ENCODE assay signal across 1 cellular context in the genomic region with DNA sequence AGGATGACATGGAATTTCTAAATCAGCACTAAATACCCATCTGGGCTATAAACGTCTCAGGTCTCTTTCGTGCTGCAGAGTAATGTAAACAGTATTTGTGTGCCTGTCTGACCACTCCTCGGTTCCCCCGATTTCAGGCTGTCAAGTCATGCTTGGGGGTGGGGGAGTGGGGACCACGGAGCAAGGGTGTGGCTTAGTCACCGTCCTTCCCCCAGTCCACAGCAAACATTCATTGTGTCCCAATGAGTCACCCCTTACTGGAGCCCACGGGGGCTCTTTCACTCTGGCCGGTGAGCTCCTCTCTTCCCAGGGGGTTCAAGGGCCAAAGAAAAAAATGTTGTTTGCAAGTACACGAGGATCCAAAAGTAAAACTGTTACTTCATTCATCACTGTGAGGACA.
A peak's percentile ranks its signal among the peaks of the same experiment; 100 is the strongest.
TF ChIP-seq lines count a peak whose summit lies in the region.

No MANE protein-coding gene starts in this region.

TF ChIP-seq in HepG2, 621 proteins besides CTCF, POLR2A, EP300 and RAD21 (continued from another document and continues in another):
- no peak for TF ChIP-seq ZBTB4 (CRISPR knock-in tag; IDR thresholded peaks at IDR 0.05; ENCODE audit: borderline replicate concordance)
- TF ChIP-seq RCOR2 (CRISPR knock-in tag; IDR thresholded peaks at IDR 0.05) = peak; percentile 45
- TF ChIP-seq, protein P1, sequence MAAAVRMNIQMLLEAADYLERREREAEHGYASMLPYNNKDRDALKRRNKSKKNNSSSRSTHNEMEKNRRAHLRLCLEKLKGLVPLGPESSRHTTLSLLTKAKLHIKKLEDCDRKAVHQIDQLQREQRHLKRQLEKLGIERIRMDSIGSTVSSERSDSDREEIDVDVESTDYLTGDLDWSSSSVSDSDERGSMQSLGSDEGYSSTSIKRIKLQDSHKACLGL (CRISPR knock-in tag; IDR thresholded peaks at IDR 0.05) = no peak
- no peak for TF ChIP-seq ZNF7 (CRISPR knock-in tag; IDR thresholded peaks at IDR 0.05)
- no peak for TF ChIP-seq ZNF496 (CRISPR knock-in tag; IDR thresholded peaks at IDR 0.05; ENCODE audit: insufficient replicate concordance)
- peak; percentile 60; the same call in 1 of the 2 replicates for TF ChIP-seq SOX5 (CRISPR knock-in tag; IDR thresholded peaks at IDR 0.05; ENCODE audit: borderline replicate concordance)
- TF ChIP-seq, protein P2, sequence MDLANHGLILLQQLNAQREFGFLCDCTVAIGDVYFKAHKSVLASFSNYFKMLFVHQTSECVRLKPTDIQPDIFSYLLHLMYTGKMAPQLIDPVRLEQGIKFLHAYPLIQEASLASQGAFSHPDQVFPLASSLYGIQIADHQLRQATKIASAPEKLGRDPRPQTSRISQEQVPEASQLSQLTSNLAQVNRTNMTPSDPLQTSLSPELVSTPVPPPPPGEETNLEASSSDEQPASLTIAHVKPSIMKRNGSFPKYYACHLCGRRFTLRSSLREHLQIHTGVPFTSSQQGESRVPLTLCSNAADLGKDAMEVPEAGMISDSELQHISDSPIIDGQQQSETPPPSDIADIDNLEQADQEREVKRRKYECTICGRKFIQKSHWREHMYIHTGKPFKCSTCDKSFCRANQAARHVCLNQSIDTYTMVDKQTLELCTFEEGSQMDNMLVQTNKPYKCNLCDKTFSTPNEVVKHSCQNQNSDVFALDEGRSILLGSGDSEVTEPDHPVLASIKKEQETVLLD (CRISPR knock-in tag; IDR thresholded peaks at IDR 0.05; ENCODE audit: low read depth) = no peak
- TF ChIP-seq FOSL2 (CRISPR knock-in tag; IDR thresholded peaks at IDR 0.05) = peak; percentile 98
- TF ChIP-seq ZNF790 (CRISPR knock-in tag; IDR thresholded peaks at IDR 0.05; ENCODE audit: borderline replicate concordance) = no peak
- TF ChIP-seq SP4 (CRISPR knock-in tag; IDR thresholded peaks at IDR 0.05) = no peak
- TF ChIP-seq AFF4 (CRISPR knock-in tag; IDR thresholded peaks at IDR 0.05) = no peak
- peak; percentile 49; the same call in 1 of the 2 replicates for TF ChIP-seq NFE2L2 (IDR thresholded peaks at IDR 0.05; ENCODE audit: low read length)
- no peak for TF ChIP-seq CEBPB (IDR thresholded peaks at IDR 0.05; ENCODE audit: borderline replicate concordance, low read depth, low read length)
- TF ChIP-seq PLRG1 (conservative IDR thresholded peaks at IDR 0.05) = no peak
- TF ChIP-seq SAP130 (CRISPR knock-in tag; IDR thresholded peaks at IDR 0.05; ENCODE audit: low read depth) = peak; percentile 65
- no peak for TF ChIP-seq ZNF350 (CRISPR knock-in tag; IDR thresholded peaks at IDR 0.05; ENCODE audit: borderline replicate concordance, low read depth)
- no peak for TF ChIP-seq PLSCR1 (CRISPR knock-in tag; IDR thresholded peaks at IDR 0.05; ENCODE audit: borderline replicate concordance)
- TF ChIP-seq ZNF720 (CRISPR knock-in tag; IDR thresholded peaks at IDR 0.05) = no peak
- TF ChIP-seq ZFYVE20 (CRISPR knock-in tag; IDR thresholded peaks at IDR 0.05; ENCODE audit: borderline replicate concordance, low read depth) = no peak
- TF ChIP-seq CREM (IDR thresholded peaks at IDR 0.05) = peak; percentile 55; the same call in 1 of the 2 replicates
- no peak for TF ChIP-seq CREM (CRISPR knock-in tag; IDR thresholded peaks at IDR 0.05)
- TF ChIP-seq FOXP1 (IDR thresholded peaks at IDR 0.05) = no peak
- no peak for TF ChIP-seq FOXP1 (CRISPR knock-in tag; IDR thresholded peaks at IDR 0.05)
- TF ChIP-seq, protein P3, sequence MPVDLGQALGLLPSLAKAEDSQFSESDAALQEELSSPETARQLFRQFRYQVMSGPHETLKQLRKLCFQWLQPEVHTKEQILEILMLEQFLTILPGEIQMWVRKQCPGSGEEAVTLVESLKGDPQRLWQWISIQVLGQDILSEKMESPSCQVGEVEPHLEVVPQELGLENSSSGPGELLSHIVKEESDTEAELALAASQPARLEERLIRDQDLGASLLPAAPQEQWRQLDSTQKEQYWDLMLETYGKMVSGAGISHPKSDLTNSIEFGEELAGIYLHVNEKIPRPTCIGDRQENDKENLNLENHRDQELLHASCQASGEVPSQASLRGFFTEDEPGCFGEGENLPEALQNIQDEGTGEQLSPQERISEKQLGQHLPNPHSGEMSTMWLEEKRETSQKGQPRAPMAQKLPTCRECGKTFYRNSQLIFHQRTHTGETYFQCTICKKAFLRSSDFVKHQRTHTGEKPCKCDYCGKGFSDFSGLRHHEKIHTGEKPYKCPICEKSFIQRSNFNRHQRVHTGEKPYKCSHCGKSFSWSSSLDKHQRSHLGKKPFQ (CRISPR knock-in tag; IDR thresholded peaks at IDR 0.05; ENCODE audit: insufficient replicate concordance) = no peak
- no peak for TF ChIP-seq EZH2 (conservative IDR thresholded peaks at IDR 0.05; ENCODE audit: low read depth, low read length)
- no peak; the same call in 1 of the 2 replicates for TF ChIP-seq ZNF644 (CRISPR knock-in tag; IDR thresholded peaks at IDR 0.05; ENCODE audit: low read depth)
- no peak for TF ChIP-seq PITX1 (CRISPR knock-in tag; IDR thresholded peaks at IDR 0.05)
- TF ChIP-seq ZNF234 (CRISPR knock-in tag; conservative IDR thresholded peaks at IDR 0.05) = no peak
- TF ChIP-seq, protein P4, sequence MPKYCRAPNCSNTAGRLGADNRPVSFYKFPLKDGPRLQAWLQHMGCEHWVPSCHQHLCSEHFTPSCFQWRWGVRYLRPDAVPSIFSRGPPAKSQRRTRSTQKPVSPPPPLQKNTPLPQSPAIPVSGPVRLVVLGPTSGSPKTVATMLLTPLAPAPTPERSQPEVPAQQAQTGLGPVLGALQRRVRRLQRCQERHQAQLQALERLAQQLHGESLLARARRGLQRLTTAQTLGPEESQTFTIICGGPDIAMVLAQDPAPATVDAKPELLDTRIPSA (CRISPR knock-in tag; IDR thresholded peaks at IDR 0.05; ENCODE audit: borderline replicate concordance) = no peak
- no peak for TF ChIP-seq ZNF674 (CRISPR knock-in tag; IDR thresholded peaks at IDR 0.05; ENCODE audit: low read depth)
- TF ChIP-seq ZSCAN30 (CRISPR knock-in tag; IDR thresholded peaks at IDR 0.05) = no peak
- TF ChIP-seq ZNF550 (CRISPR knock-in tag; IDR thresholded peaks at IDR 0.05; ENCODE audit: borderline replicate concordance) = no peak
- TF ChIP-seq, protein P5, sequence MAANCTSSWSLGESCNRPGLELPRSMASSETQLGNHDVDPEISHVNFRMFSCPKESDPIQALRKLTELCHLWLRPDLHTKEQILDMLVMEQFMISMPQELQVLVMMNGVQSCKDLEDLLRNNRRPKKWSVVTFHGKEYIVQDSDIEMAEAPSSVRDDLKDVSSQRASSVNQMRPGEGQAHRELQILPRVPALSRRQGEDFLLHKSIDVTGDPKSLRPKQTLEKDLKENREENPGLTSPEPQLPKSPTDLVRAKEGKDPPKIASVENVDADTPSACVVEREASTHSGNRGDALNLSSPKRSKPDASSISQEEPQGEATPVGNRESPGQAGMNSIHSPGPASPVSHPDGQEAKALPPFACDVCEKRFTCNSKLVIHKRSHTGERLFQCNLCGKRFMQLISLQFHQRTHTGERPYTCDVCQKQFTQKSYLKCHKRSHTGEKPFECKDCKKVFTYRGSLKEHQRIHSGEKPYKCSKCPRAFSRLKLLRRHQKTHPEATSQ (CRISPR knock-in tag; IDR thresholded peaks at IDR 0.05; ENCODE audit: borderline replicate concordance) = no peak
- TF ChIP-seq TEAD3 (CRISPR knock-in tag; optimal IDR thresholded peaks at IDR 0.05; ENCODE audit: borderline replicate concordance) = peak; percentile 46
- TF ChIP-seq ZNF30 (CRISPR knock-in tag; IDR thresholded peaks at IDR 0.05) = no peak
- no peak for TF ChIP-seq KLF6 (CRISPR knock-in tag; IDR thresholded peaks at IDR 0.05)
- no peak for TF ChIP-seq IRF9 (CRISPR knock-in tag; IDR thresholded peaks at IDR 0.05; ENCODE audit: borderline replicate concordance)
- no peak for TF ChIP-seq ZNF766 (CRISPR knock-in tag; IDR thresholded peaks at IDR 0.05; ENCODE audit: borderline replicate concordance)
- no peak for TF ChIP-seq SATB2 (CRISPR knock-in tag; IDR thresholded peaks at IDR 0.05)
- no peak for TF ChIP-seq REPIN1 (CRISPR knock-in tag; IDR thresholded peaks at IDR 0.05; ENCODE audit: borderline replicate concordance, low read depth)
- no peak for TF ChIP-seq SETDB1 (CRISPR knock-in tag; IDR thresholded peaks at IDR 0.05; ENCODE audit: borderline replicate concordance)
- TF ChIP-seq NCOA5 (CRISPR knock-in tag; IDR thresholded peaks at IDR 0.05) = no peak
- TF ChIP-seq, protein P6, sequence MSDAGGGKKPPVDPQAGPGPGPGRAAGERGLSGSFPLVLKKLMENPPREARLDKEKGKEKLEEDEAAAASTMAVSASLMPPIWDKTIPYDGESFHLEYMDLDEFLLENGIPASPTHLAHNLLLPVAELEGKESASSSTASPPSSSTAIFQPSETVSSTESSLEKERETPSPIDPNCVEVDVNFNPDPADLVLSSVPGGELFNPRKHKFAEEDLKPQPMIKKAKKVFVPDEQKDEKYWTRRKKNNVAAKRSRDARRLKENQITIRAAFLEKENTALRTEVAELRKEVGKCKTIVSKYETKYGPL (CRISPR knock-in tag; IDR thresholded peaks at IDR 0.05) = no peak
- TF ChIP-seq SNAPC2 (CRISPR knock-in tag; IDR thresholded peaks at IDR 0.05) = no peak
- no peak for TF ChIP-seq ZNF33B (CRISPR knock-in tag; IDR thresholded peaks at IDR 0.05)
- TF ChIP-seq ZNF180 (CRISPR knock-in tag; IDR thresholded peaks at IDR 0.05; ENCODE audit: borderline replicate concordance, low read depth) = no peak
- TF ChIP-seq NFIB (CRISPR knock-in tag; IDR thresholded peaks at IDR 0.05; ENCODE audit: borderline replicate concordance) = no peak
- TF ChIP-seq DNMT1 (CRISPR knock-in tag; IDR thresholded peaks at IDR 0.05) = no peak
- no peak for TF ChIP-seq KDM4B (CRISPR knock-in tag; IDR thresholded peaks at IDR 0.05)
- no peak for TF ChIP-seq SMYD3 (CRISPR knock-in tag; IDR thresholded peaks at IDR 0.05)
- 0 out of 2 replicates have a peak, but pooled peaks have one; percentile 66 for TF ChIP-seq ZNF598 (CRISPR knock-in tag; IDR thresholded peaks at IDR 0.05; ENCODE audit: borderline replicate concordance)
- TF ChIP-seq ZNF777 (CRISPR knock-in tag; IDR thresholded peaks at IDR 0.05) = no peak
- TF ChIP-seq ZNF557 (CRISPR knock-in tag; IDR thresholded peaks at IDR 0.05) = no peak
- TF ChIP-seq YEATS2 (CRISPR knock-in tag; IDR thresholded peaks at IDR 0.05; ENCODE audit: borderline replicate concordance) = no peak; the same call in 1 of the 2 replicates
- TF ChIP-seq ZNF333 (CRISPR knock-in tag; IDR thresholded peaks at IDR 0.05; ENCODE audit: borderline replicate concordance) = no peak
